8 cellular contexts compared by ENCODE assay signal in genomic region chr1:180168786-180169640, GRCh38. TPM values are rescaled to one million over a fixed set of nuclear protein-coding genes. Genes with fewer than 3 reads are reported as not detected.
DNase-seq lines count a peak whose midpoint lies in the region; ATAC-seq lines count a peak whose summit lies in the region.

No MANE protein-coding gene starts in this region.

- CTCF ChIA-PET in activated naive CD4-positive, alpha-beta T cell treated with anti-CD3 and anti-CD28 coated beads, Interleukin-2, amount 10 ng/mL, durations not matched to agents 7 days and 5 days (lab: Charles Lee): interaction anchor here (0.6 to 8.2 kb wide), 10 partner anchors 10 to 443 kb away, joined by 3 to 80 read pairs (median 4); no protein-coding TSS in a partner anchor

- H3K4me3 Mint-ChIP-seq in activated naive CD4-positive, alpha-beta T cell treated with anti-CD3 and anti-CD28 coated beads, Interleukin-2, amount 10 ng/mL, durations not matched to agents 7 days and 5 days: no peak overlapping the region
- no peak overlapping the region for H3K4me3 Mint-ChIP-seq in immature natural killer cell
- no peak overlapping the region for H3K4me3 Mint-ChIP-seq in stimulated activated naive B cell treated with anti-CD40 and anti-IgM and Interleukin-4, amounts not matched to agents 10 μg/mL and 1 μg/mL and 100 μg/mL, for 72 hours

- H3K9me3 Mint-ChIP-seq in activated naive CD4-positive, alpha-beta T cell treated with anti-CD3 and anti-CD28 coated beads, Interleukin-2, amount 10 ng/mL, durations not matched to agents 7 days and 5 days: no peaks in the 10 kb centered on the region
- H3K9me3 Mint-ChIP-seq in immature natural killer cell: no peaks in the 10 kb centered on the region
- H3K9me3 Mint-ChIP-seq in stimulated activated naive B cell treated with anti-CD40 and anti-IgM and Interleukin-4, amounts not matched to agents 10 μg/mL and 1 μg/mL and 100 μg/mL, for 72 hours: no peaks in the 10 kb centered on the region

- peaks cover 2% of the 10 kb centered on the region for H3K4me1 Mint-ChIP-seq in activated naive CD4-positive, alpha-beta T cell treated with anti-CD3 and anti-CD28 coated beads, Interleukin-2, amount 10 ng/mL, durations not matched to agents 7 days and 5 days
- peaks cover 0 to 1% of the 10 kb centered on the region in 2 donors for H3K4me1 Mint-ChIP-seq in immature natural killer cell
- peaks cover 20 to 31% of the 10 kb centered on the region in 2 donors for H3K4me1 Mint-ChIP-seq in stimulated activated naive B cell treated with anti-CD40 and anti-IgM and Interleukin-4, amounts not matched to agents 10 μg/mL and 1 μg/mL and 100 μg/mL, for 72 hours

- H3K27ac Mint-ChIP-seq in activated naive CD4-positive, alpha-beta T cell treated with anti-CD3 and anti-CD28 coated beads, Interleukin-2, amount 10 ng/mL, durations not matched to agents 7 days and 5 days: no peak overlapping the region
- H3K27ac Mint-ChIP-seq in immature natural killer cell: peak overlapping the region in 1 of 6 donors; percentile 26
- H3K27ac Mint-ChIP-seq in stimulated activated naive B cell treated with anti-CD40 and anti-IgM and Interleukin-4, amounts not matched to agents 10 μg/mL and 1 μg/mL and 100 μg/mL, for 72 hours: peak overlapping the region; percentile 25

- no peaks in the 10 kb centered on the region for H3K27me3 Mint-ChIP-seq in activated naive CD4-positive, alpha-beta T cell treated with anti-CD3 and anti-CD28 coated beads, Interleukin-2, amount 10 ng/mL, durations not matched to agents 7 days and 5 days
- H3K27me3 Mint-ChIP-seq in immature natural killer cell (ENCODE audit: low read depth in 3 of 3): peaks cover 0 to 4% (median 2%) of the 10 kb centered on the region in 3 donors
- no peaks in the 10 kb centered on the region for H3K27me3 Mint-ChIP-seq in stimulated activated naive B cell treated with anti-CD40 and anti-IgM and Interleukin-4, amounts not matched to agents 10 μg/mL and 1 μg/mL and 100 μg/mL, for 72 hours

- DNase-seq in activated T-cell treated with anti-CD3 and anti-CD28 coated beads for 24 hours (ENCODE audit: low read depth) (peak; percentile 9), activated T-cell treated with anti-CD3 and anti-CD28 coated beads for 4 hours (no peak), NCI-H510A treated with DMSO at 0.1 percent for 48 hours (lab: John Stamatoyannopoulos, UW) (peak; percentile 98), immature natural killer cell (peak in 2 of 3 donors; percentile 32 to 37), hippocampal formation (lab: John Stamatoyannopoulos, UW) (no peak)
- peak; percentile 56 for DNase-seq in activated naive CD4-positive, alpha-beta T cell treated with anti-CD3 and anti-CD28 coated beads, Interleukin-2, amount 10 ng/mL, durations not matched to agents 7 days and 5 days
- no peak for DNase-seq in stimulated activated naive B cell treated with anti-CD40 and anti-IgM and Interleukin-4, amounts not matched to agents 10 μg/mL and 1 μg/mL and 100 μg/mL, for 72 hours

- no peaks in the 10 kb centered on the region for H3K36me3 Mint-ChIP-seq in activated naive CD4-positive, alpha-beta T cell treated with anti-CD3 and anti-CD28 coated beads, Interleukin-2, amount 10 ng/mL, durations not matched to agents 7 days and 5 days
- H3K36me3 Mint-ChIP-seq in immature natural killer cell: peaks cover 0 to 8% (median 0%) of the 10 kb centered on the region in 3 donors
- H3K36me3 Mint-ChIP-seq in stimulated activated naive B cell treated with anti-CD40 and anti-IgM and Interleukin-4, amounts not matched to agents 10 μg/mL and 1 μg/mL and 100 μg/mL, for 72 hours: peaks cover 56 to 67% of the 10 kb centered on the region in 2 donors

- ATAC-seq in HG02588 (IDR thresholded peaks at IDR 0.05; ENCODE audit: unreplicated experiment): peak; percentile 79
- ATAC-seq in stimulated activated naive B cell treated with anti-CD40 and anti-IgM and Interleukin-4, amounts not matched to agents 10 μg/mL and 1 μg/mL and 100 μg/mL, for 72 hours (replicated peaks): peak; percentile 65 to 90

RNA-seq across cellular contexts. Expression of gene QSOX1, which starts 14.3 kb away (rescaled TPM):
- 10 to 100 TPM; 14.7 to 18.7 (median 15.8) TPM for polyA plus RNA-seq in immature natural killer cell

Comparison
In these comparisons a context has a peak if more than half of its experiments do, and no peak if none do; other contexts are left out.
1. DNase-seq: peak in activated T-cell treated with anti-CD3 and anti-CD28 coated beads for 24 hours (single experiment), NCI-H510A treated with DMSO at 0.1 percent for 48 hours (single experiment), activated naive CD4-positive, alpha-beta T cell treated with anti-CD3 and anti-CD28 coated beads, Interleukin-2, amount 10 ng/mL, durations not matched to agents 7 days and 5 days (single experiment) and immature natural killer cell (2 of 3); none in activated T-cell treated with anti-CD3 and anti-CD28 coated beads for 4 hours (single experiment), stimulated activated naive B cell treated with anti-CD40 and anti-IgM and Interleukin-4, amounts not matched to agents 10 μg/mL and 1 μg/mL and 100 μg/mL, for 72 hours (single experiment) and hippocampal formation (0 of 2).